8 cellular contexts compared by ENCODE assay signal in genomic region chrX:39814391-39814790, GRCh38.
A peak's percentile ranks its signal among the peaks of the same experiment; 100 is the strongest.
DNase-seq lines count a peak whose midpoint lies in the region; FAIRE-seq and TF ChIP-seq lines count a peak whose summit lies in the region.

No MANE protein-coding gene starts in this region.

- no peak overlapping the region for H3K18ac ChIP-seq in neuronal stem cell (ENCODE audit: low read length)

- H2BK5ac ChIP-seq in neuronal stem cell (ENCODE audit: low read length) = no peak overlapping the region

- H2BK12ac ChIP-seq in neuronal stem cell (ENCODE audit: low read length) = no peak overlapping the region

- H3K14ac ChIP-seq in neuronal stem cell (ENCODE audit: low read length) = no peak overlapping the region

- intact Hi-C loops in adrenal gland (cut with DNase I) = loop anchor here (10.0 kb wide), 2 partner anchors 360 to 450 kb away; no protein-coding TSS in a partner anchor

- H2BK15ac ChIP-seq in neuronal stem cell (ENCODE audit: low read length) = no peak overlapping the region

- H4K8ac ChIP-seq in neuronal stem cell (ENCODE audit: low read depth, low read length) = no peak overlapping the region

- no peak overlapping the region for H3K4me3 ChIP-seq in GM12865 (ENCODE audit: low read depth, low read length)
- no peak overlapping the region for H3K4me3 ChIP-seq in adrenal gland
- no peak overlapping the region for H3K4me3 ChIP-seq in neuronal stem cell (ENCODE audit: low read length in 2 of 2)

- H3K27me3 ChIP-seq in adrenal gland (peaks cover 4% of the 10 kb centered on the region), neuronal stem cell (ENCODE audit: control insufficient read depth in 3 of 3, insufficient read depth in 3 of 3, low read depth in 1 of 3, low read length in 3 of 3) (no peaks in the 10 kb centered on the region)

- peak overlapping the region; percentile 62 to 94 (median 84) for H3K27ac ChIP-seq in adrenal gland
- H3K27ac ChIP-seq in neuronal stem cell (replicated peaks; ENCODE audit: low read length) = no peak overlapping the region

- peak; percentile 39 for TF ChIP-seq CTCF in GM12865 (IDR thresholded peaks at IDR 0.05; ENCODE audit: insufficient read depth, low read depth, low read length, missing control alignments)
- peak; percentile 15 to 62 (median 46) for TF ChIP-seq CTCF in adrenal gland (IDR thresholded peaks at IDR 0.05)

- no peaks in the 10 kb centered on the region for H3K4me1 ChIP-seq in adrenal gland (replicated peaks in 1 of 2)
- peaks cover 19 to 20% of the 10 kb centered on the region in 2 donors for H3K4me1 ChIP-seq in neuronal stem cell (ENCODE audit: control insufficient read depth in 2 of 2, insufficient read depth in 1 of 2, low read depth in 1 of 2, low read length in 2 of 2)

- H3K9ac ChIP-seq in neuronal stem cell (ENCODE audit: low read depth, low read length, poor library complexity) = no peak overlapping the region

- H3K4me2 ChIP-seq in neuronal stem cell (ENCODE audit: insufficient read depth, low read length, poor library complexity, severe bottlenecking) = no peak overlapping the region

- FAIRE-seq in A204.1 (lab: Jason Lieb, UNC) = peak; percentile 78
- FAIRE-seq in islet of Langerhans (lab: Jason Lieb, UNC) = peak; percentile 24
- no peak for FAIRE-seq in H54 (lab: Jason Lieb, UNC)

- H3K4ac ChIP-seq in neuronal stem cell (ENCODE audit: low read length) = no peak overlapping the region

- H3K36me3 ChIP-seq in adrenal gland (replicated peaks in 1 of 2) (no peaks in the 10 kb centered on the region), neuronal stem cell (replicated peaks in 1 of 2; ENCODE audit: control insufficient read depth in 2 of 2, insufficient read depth in 2 of 2, low read length in 2 of 2) (no peaks in the 10 kb centered on the region)

- DNase-seq in GM12865 (ENCODE audit: low read depth) (peak; percentile 57), NCI-H82 (lab: John Stamatoyannopoulos, UW) (peak; percentile 79), adrenal gland (peak in 3 of 7 donors; percentile 50 to 66 (median 54)), neuronal stem cell (ENCODE audit: low spot score) (no peak), H54 (ENCODE audit: insufficient read length, low spot score) (no peak), kidney glomerular epithelial cell (lab: John Stamatoyannopoulos, UW) (no peak)

- no peaks in the 10 kb centered on the region for H3K79me1 ChIP-seq in neuronal stem cell (ENCODE audit: low read depth, low read length)

- WGBS in adrenal gland, 4 donors = 17 to 43% (median 35%) methylated on average over 4 of the region's 4 CpGs
- no CpG with 5 or more reads among the region's 4 CpGs for WGBS in neuronal stem cell (ENCODE audit: extremely low coverage in 2 of 2, insufficient read length in 2 of 2, insufficient replicate concordance in 1 of 2), 2 donors

- no peak overlapping the region for H4K91ac ChIP-seq in neuronal stem cell (ENCODE audit: low read depth, low read length, poor library complexity)

- no peak overlapping the region for H2BK120ac ChIP-seq in neuronal stem cell (ENCODE audit: low read depth, low read length)

- H3K9me3 ChIP-seq in adrenal gland (replicated peaks in 1 of 3) (no peaks in the 10 kb centered on the region), neuronal stem cell (replicated peaks in 1 of 2; ENCODE audit: control insufficient read depth in 2 of 2, insufficient read depth in 1 of 2, low read depth in 1 of 2, low read length in 2 of 2) (peaks cover 0 to 1% of the 10 kb centered on the region in 2 donors)

- H2AFZ ChIP-seq in neuronal stem cell (ENCODE audit: low read length) = no peak overlapping the region

- no peak overlapping the region for H3K23ac ChIP-seq in neuronal stem cell (ENCODE audit: low read depth, low read length, poor library complexity)

- no peak overlapping the region for H2AK5ac ChIP-seq in neuronal stem cell (ENCODE audit: low read depth, low read length)

- TF ChIP-seq POLR2A in adrenal gland (IDR thresholded peaks at IDR 0.05) = no peak
- no peak for TF ChIP-seq POLR2A in H54 (IDR thresholded peaks at IDR 0.05; ENCODE audit: low read depth, low read length)

Comparison
In these comparisons a context has a peak if more than half of its experiments do, and no peak if none do; other contexts are left out.
1. DNase-seq: peak in GM12865 (single experiment) and NCI-H82 (single experiment); none in neuronal stem cell (single experiment), H54 (single experiment) and kidney glomerular epithelial cell (single experiment).